8 cellular contexts compared by ENCODE assay signal in the genomic region with DNA sequence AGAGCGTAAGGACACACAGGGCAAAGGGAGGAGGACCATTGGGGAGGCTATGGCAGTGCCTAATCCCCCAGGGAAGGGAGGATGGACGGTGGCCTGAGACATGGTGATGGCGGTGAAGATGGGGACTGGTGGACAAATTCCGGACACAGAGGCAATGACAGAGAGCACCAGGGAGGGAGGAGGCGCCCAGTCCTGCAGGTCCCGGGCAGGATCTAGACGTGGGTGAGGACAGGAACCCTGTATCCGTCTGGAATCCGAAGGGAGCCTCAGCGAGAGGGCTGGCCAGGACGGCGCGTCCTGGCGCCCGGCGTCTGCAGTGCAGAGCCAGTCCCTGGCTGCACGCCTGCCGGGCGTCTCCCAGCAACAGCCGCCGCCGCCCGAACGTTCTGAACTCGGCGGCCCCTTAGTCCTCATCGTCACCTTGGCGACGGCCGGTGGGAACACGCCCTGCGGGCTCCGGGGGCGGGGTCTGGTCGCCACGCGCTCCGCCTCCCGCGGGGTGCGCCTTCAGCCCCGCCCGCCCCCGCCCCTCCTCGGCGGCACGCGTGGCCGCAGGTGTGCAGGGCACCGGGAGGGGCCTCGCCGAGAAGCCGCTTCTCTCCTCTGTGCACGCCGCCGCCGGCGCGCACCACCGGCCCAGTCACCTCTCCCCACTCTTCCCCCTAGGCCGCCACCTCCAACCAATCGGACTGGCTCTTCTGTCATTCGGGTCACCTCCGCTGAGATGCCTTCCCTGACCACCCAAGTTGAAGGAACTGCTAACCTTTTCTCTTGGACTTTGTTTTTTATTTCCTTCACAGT. TPM values are rescaled to one million over a fixed set of nuclear protein-coding genes. Genes with fewer than 3 reads are reported as not detected.
DNase-seq lines count a peak whose midpoint lies in the region; ATAC-seq and TF ChIP-seq lines count a peak whose summit lies in the region.

No MANE protein-coding gene starts in this region.

- H3K9me2 ChIP-seq in OCI-LY7 (ENCODE audit: insufficient read depth, low read length): no peaks in the 10 kb centered on the region

- H3K27me3 ChIP-seq in HUES64 (ENCODE audit: insufficient read depth, low read length) (peaks cover 15% of the 10 kb centered on the region), esophagus muscularis mucosa (no peaks in the 10 kb centered on the region), muscle layer of duodenum (ENCODE audit: low read depth, low read length) (no peaks in the 10 kb centered on the region)

- intact Hi-C loops in OCI-LY7 (cut with micrococcal nuclease; ENCODE audit: unreplicated experiment) (loop anchor here (1.0 to 5.0 kb wide), 4 partner anchors 32 to 93 kb away; no protein-coding TSS in a partner anchor), esophagus muscularis mucosa (cut with DNase I) (no loop called here)

- H4K20me1 ChIP-seq in OCI-LY7 (ENCODE audit: insufficient read depth, low read length): no peaks in the 10 kb centered on the region

- BruUV-seq in OCI-LY7 (replicated peaks; lab: Mats Ljungman, UMichigan): no TSS peak

- H3K9me3 ChIP-seq in HUES64 (ENCODE audit: insufficient read depth, low read depth, low read length) (no peaks in the 10 kb centered on the region), OCI-LY7 (ENCODE audit: low read length) (no peaks in the 10 kb centered on the region), esophagus muscularis mucosa (no peaks in the 10 kb centered on the region), muscle layer of duodenum (ENCODE audit: control insufficient read depth in 1 of 2, low read length in 2 of 2) (no peaks in the 10 kb centered on the region)

- TF ChIP-seq CTCF in OCI-LY7 (conservative IDR thresholded peaks at IDR 0.05; ENCODE audit: low read length) (no peak), esophagus muscularis mucosa (IDR thresholded peaks at IDR 0.05) (peak in 2 of 3 experiments; percentile 21 to 56)

- H3K36me3 Mint-ChIP-seq in activated T-cell treated with anti-CD3 and anti-CD28 coated beads, Interleukin-2, amount 50 U/mL, for 24 hours (ENCODE audit: low read depth): peaks cover 2% of the 10 kb centered on the region

- no peaks in the 10 kb centered on the region for H3K79me2 ChIP-seq in OCI-LY7 (ENCODE audit: insufficient read depth, low read depth, low read length)

- H3K4me1 Mint-ChIP-seq in activated T-cell treated with anti-CD3 and anti-CD28 coated beads, Interleukin-2, amount 50 U/mL, for 24 hours (ENCODE audit: low read depth): peaks cover 51% of the 10 kb centered on the region

- peak; percentile 88 for ATAC-seq in GM21515 (IDR thresholded peaks at IDR 0.05; ENCODE audit: unreplicated experiment)

- WGBS in HUES64: 2% methylated on average over 64 of the region's 64 CpGs
- WGBS in esophagus muscularis mucosa: 11% methylated on average over 17 of the region's 64 CpGs

- H3K4me1 ChIP-seq in HUES64 (ENCODE audit: insufficient read depth, low read length) (peaks cover 32% of the 10 kb centered on the region), OCI-LY7 (ENCODE audit: insufficient read depth, low read length, poor library complexity, severe bottlenecking) (peaks cover 30% of the 10 kb centered on the region), esophagus muscularis mucosa (peaks cover 64 to 79% (median 76%) of the 10 kb centered on the region in 4 donors), muscle layer of duodenum (ENCODE audit: control insufficient read depth in 1 of 2, insufficient read depth in 2 of 2, low read length in 2 of 2) (peaks cover 14 to 16% of the 10 kb centered on the region in 2 donors)

- H3K27me3 Mint-ChIP-seq in activated T-cell treated with anti-CD3 and anti-CD28 coated beads, Interleukin-2, amount 50 U/mL, for 24 hours: no peaks in the 10 kb centered on the region

- H3K4me3 Mint-ChIP-seq in activated T-cell treated with anti-CD3 and anti-CD28 coated beads, Interleukin-2, amount 50 U/mL, for 24 hours: peak overlapping the region; percentile 78

- H2AFZ ChIP-seq in OCI-LY7 (ENCODE audit: low read length): peak overlapping the region; percentile 43; the same call in 1 of the 2 replicates

- H3K9ac ChIP-seq in HUES64 (ENCODE audit: low read depth, low read length): peak overlapping the region; percentile 2; the same call in 1 of the 2 replicates

- no peak for TF ChIP-seq POLR2A in esophagus muscularis mucosa (IDR thresholded peaks at IDR 0.05; ENCODE audit: low read depth)

- peak; percentile 80 for TF ChIP-seq EP300 in esophagus muscularis mucosa (IDR thresholded peaks at IDR 0.05)

- CTCF ChIA-PET in OCI-LY7 (lab: Charles Lee; ENCODE audit: unreplicated experiment): no interaction called here

- H3K36me3 ChIP-seq in HUES64 (ENCODE audit: insufficient read depth, low read length): no peaks in the 10 kb centered on the region
- H3K36me3 ChIP-seq in OCI-LY7 (ENCODE audit: insufficient read depth, low read length): no peaks in the 10 kb centered on the region
- H3K36me3 ChIP-seq in esophagus muscularis mucosa: peaks cover 0 to 27% (median 0%) of the 10 kb centered on the region in 4 donors
- no peaks in the 10 kb centered on the region for H3K36me3 ChIP-seq in muscle layer of duodenum (ENCODE audit: control insufficient read depth in 1 of 2, insufficient read depth in 2 of 2, low read length in 2 of 2)

- no peaks in the 10 kb centered on the region for H3K9me3 Mint-ChIP-seq in activated T-cell treated with anti-CD3 and anti-CD28 coated beads, Interleukin-2, amount 50 U/mL, for 24 hours

- H3K4me2 ChIP-seq in OCI-LY7 (ENCODE audit: low read length): peak overlapping the region; percentile 65

- POLR2A ChIA-PET in OCI-LY7 (lab: Charles Lee): interaction anchor here (0.6 kb wide), 1 partner anchor 32 kb away, joined by 3 read pairs; no protein-coding TSS in a partner anchor

- H3K27ac Mint-ChIP-seq in activated T-cell treated with anti-CD3 and anti-CD28 coated beads, Interleukin-2, amount 50 U/mL, for 24 hours: peak overlapping the region; percentile 90

- DNase-seq in COR-L47 (lab: John Stamatoyannopoulos, UW) (peak; percentile 82), OCI-LY7 (ENCODE audit: low spot score) (peak; percentile 67), esophagus muscularis mucosa (ENCODE audit: extremely low spot score) (peak; percentile 96)
- peak; percentile 91 for DNase-seq in activated T-cell treated with anti-CD3 and anti-CD28 coated beads, Interleukin-2, amount 50 U/mL, for 24 hours
- DNase-seq in stimulated activated CD8-positive, alpha-beta memory T cell treated with anti-CD3 and anti-CD28 coated beads, Interleukin-7, amount 100 ng/mL, for 1 hour (ENCODE audit: low read depth in 2 of 2): peak; percentile 75 to 79

- H3K27ac ChIP-seq in HUES64 (ENCODE audit: low read depth, low read length) (no peak overlapping the region), OCI-LY7 (ENCODE audit: low read depth, low read length, poor library complexity, severe bottlenecking) (no peak overlapping the region), esophagus muscularis mucosa (replicated peaks in 1 of 4) (peak overlapping the region; percentile 89 to 95 (median 92)), muscle layer of duodenum (ENCODE audit: low read length) (peak overlapping the region; percentile 72)

- H3K4me3 ChIP-seq in HUES64 (ENCODE audit: low read length): peak overlapping the region; percentile 49
- peak overlapping the region; percentile 55 for H3K4me3 ChIP-seq in OCI-LY7 (ENCODE audit: low read depth, low read length, poor library complexity, severe bottlenecking)
- peak overlapping the region; percentile 49 to 57 (median 50) for H3K4me3 ChIP-seq in esophagus muscularis mucosa
- peak overlapping the region; percentile 28 to 49 for H3K4me3 ChIP-seq in muscle layer of duodenum (ENCODE audit: low read depth in 1 of 2, low read length in 2 of 2)

RNA-seq across cellular contexts. Expression of a gene that starts 11.6 kb away (rescaled TPM):
- not detected for polyA plus RNA-seq in HUES64 (2013, experiment 1 of 2)
- polyA plus RNA-seq in HUES64 (2013, experiment 2 of 2): 0.13 TPM
- not detected in 2 replicates for total RNA-seq in OCI-LY7 (2014; rRNA removed; shearing (Covaris generic))
- total RNA-seq in OCI-LY7 (2022) (not detected in 2 replicates), esophagus muscularis mucosa (1 to 10 TPM in 1 of 4 donors, not detected in 3; 1.3 TPM)

RNA-seq across cellular contexts. Expression of a gene that starts 27.4 kb away (rescaled TPM):
- polyA plus RNA-seq in HUES64 (2013, experiment 1 of 2): 5.1 TPM
- 5.8 TPM for polyA plus RNA-seq in HUES64 (2013, experiment 2 of 2)
- 9.5 and 10.5 TPM in 2 replicates for total RNA-seq in OCI-LY7 (2014; rRNA removed; shearing (Covaris generic))
- total RNA-seq in OCI-LY7 (2022): 9.4 and 9.7 TPM in 2 replicates
- total RNA-seq in esophagus muscularis mucosa: 100 to 1,000 TPM in 1 of 4 donors, 10 to 100 TPM in 3; 27.8 to 183 (median 45.4) TPM

Comparison
In these comparisons a context has a peak if more than half of its experiments do, and no peak if none do; other contexts are left out.
1. H3K27ac ChIP-seq: peak in esophagus muscularis mucosa (4 of 4) and muscle layer of duodenum (single experiment); none in HUES64 (single experiment) and OCI-LY7 (single experiment).
2. Peak in every context shown above with its lines, with median percentiles within 50 percentile points of each other: DNase-seq and H3K4me3 ChIP-seq.